Comparison of ENCODE assay signal across 11 cellular contexts in the genomic region with DNA sequence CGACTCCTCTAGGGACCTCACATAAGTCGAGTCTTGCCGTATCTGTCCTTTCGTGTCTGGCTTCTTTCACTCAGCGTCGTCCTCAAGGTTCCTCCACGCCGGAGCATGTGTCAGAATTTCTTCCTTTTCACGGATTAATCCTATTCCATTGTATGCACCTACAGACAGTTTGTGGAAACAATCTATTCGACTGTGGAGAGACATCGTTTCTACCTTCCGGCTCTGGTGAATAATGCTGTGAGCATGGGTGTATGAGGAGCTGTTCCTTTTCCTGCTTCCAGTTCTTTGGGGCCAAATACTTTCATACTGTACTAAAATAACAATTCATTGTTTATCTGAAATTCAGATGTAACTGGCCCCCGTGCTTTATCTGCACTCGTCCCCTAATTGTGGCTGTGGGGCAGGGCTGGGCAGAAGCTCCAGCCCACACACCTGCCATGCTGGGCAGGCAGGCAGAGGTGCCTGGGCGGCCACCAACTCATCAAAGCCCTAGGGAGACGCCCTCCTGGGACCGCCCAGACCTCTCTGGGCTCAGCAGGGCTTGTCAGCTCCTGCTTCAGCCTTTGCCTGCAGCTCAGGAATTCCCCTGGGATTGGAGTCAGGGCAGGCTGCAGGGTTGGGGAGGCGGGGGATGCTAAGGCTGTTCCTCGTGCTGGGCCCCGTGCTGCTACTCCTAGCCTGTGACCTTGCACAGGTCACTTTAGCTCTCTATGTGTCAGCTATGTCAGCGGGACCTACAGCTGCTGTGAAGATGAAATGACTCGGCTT. TPM values are rescaled to one million over a fixed set of nuclear protein-coding genes. Genes with fewer than 3 reads are reported as not detected.
A peak's percentile ranks its signal among the peaks of the same experiment; 100 is the strongest.
DNase-seq lines count a peak whose midpoint lies in the region; ATAC-seq and TF ChIP-seq lines count a peak whose summit lies in the region.
"Had no signal": no experiment of that assay in that cellular context is flagged by ENCODE, and none has a peak within 500 bp of the region (broad histone marks: within the 10 kb centered on the region; RNA-seq: fewer than 3 reads in every experiment).

No MANE protein-coding gene starts in this region.

- intact Hi-C loops in psoas muscle (cut with DNase I): no loop called here

- DNase-seq in NCI-H1694 treated with DMSO at 0.1 percent for 48 hours (lab: John Stamatoyannopoulos, UW) (peak; percentile 30), NCI-H1694 (lab: John Stamatoyannopoulos, UW) (no peak), NCI-H526 (lab: John Stamatoyannopoulos, UW) (peak; percentile 85 to 97), psoas muscle (peak in 1 of 2 donors; percentile 37), NCI-H446 (lab: John Stamatoyannopoulos, UW) (no peak), AG08395 (ENCODE audit: low spot score) (no peak)
- DNase-seq: activated T-cell treated with anti-CD3 and anti-CD28 coated beads for 4 hours, cortex of kidney, occipital lobe had no signal

- 59 to 62% (median 61%) methylated on average over 22 of the region's 22 CpGs for WGBS in psoas muscle, 3 donors

- H3K9me3 ChIP-seq in psoas muscle: no peaks in the 10 kb centered on the region

- peaks cover 0 to 11% of the 10 kb centered on the region in 2 donors for H3K36me3 ChIP-seq in psoas muscle (ENCODE audit: insufficient read depth in 1 of 2, low read depth in 1 of 2)

- no peak for TF ChIP-seq CTCF in psoas muscle (IDR thresholded peaks at IDR 0.05)

- peaks cover 59% of the 10 kb centered on the region for H3K4me1 ChIP-seq in psoas muscle

- no peak overlapping the region for H3K4me3 ChIP-seq in psoas muscle

- ATAC-seq in esophagus mucosa (peak; percentile 73), psoas muscle (peak in 3 of 4 donors; percentile 7 to 14 (median 7)), HG03039 (IDR thresholded peaks at IDR 0.05; ENCODE audit: unreplicated experiment) (no peak)

- no peaks in the 10 kb centered on the region for H3K27me3 ChIP-seq in psoas muscle (ENCODE audit: insufficient read depth in 3 of 3, low read length in 2 of 3)

- H3K27ac ChIP-seq in psoas muscle: peak overlapping the region; percentile 46

RNA-seq across cellular contexts. Expression of gene GPC1, which starts 14.5 kb away (rescaled TPM):
- total RNA-seq in esophagus mucosa: 101 TPM
- total RNA-seq in psoas muscle: 100 to 1,000 TPM; 115 to 180 (median 142) TPM
- 100 to 1,000 TPM in 2 of 3 donors, 10 to 100 TPM in 1; 85.4 to 116 (median 103) TPM for polyA plus RNA-seq in psoas muscle

Comparison
In these comparisons a context has a peak if more than half of its experiments do, and no peak if none do; other contexts are left out.
1. DNase-seq: peak in NCI-H1694 treated with DMSO at 0.1 percent for 48 hours (single experiment) and NCI-H526 (2 of 2); none in NCI-H1694 (single experiment), NCI-H446 (0 of 2) and AG08395 (single experiment).